ENCODE assay signal across 7 cellular contexts in genomic region chr11:35077709-35078695, GRCh38.
DNase-seq lines count a peak whose midpoint lies in the region; ATAC-seq and TF ChIP-seq lines count a peak whose summit lies in the region.

No MANE protein-coding gene starts in this region.

- peaks cover 5% of the 10 kb centered on the region for H3K9me3 Mint-ChIP-seq in stimulated activated effector memory CD8-positive, alpha-beta T cell treated with anti-CD3 and anti-CD28 coated beads, Interleukin-12 subunit alpha, Interleukin-12 subunit beta, amount 100 ng/mL, for 72 hours
- no peaks in the 10 kb centered on the region for H3K9me3 Mint-ChIP-seq in glutamatergic neuron (ENCODE audit: unreplicated experiment)

- TF ChIP-seq CTCF in Peyer's patch (IDR thresholded peaks at IDR 0.05), result no peak
- TF ChIP-seq CTCF in astrocyte of the cerebellum (IDR thresholded peaks at IDR 0.05; ENCODE audit: low read depth, low read length, missing control alignments), result no peak
- no peak for TF ChIP-seq CTCF in glutamatergic neuron (IDR thresholded peaks at IDR 0.05; ENCODE audit: partially characterized antibody, unreplicated experiment)

- peak overlapping the region; percentile 55 for H3K4me3 Mint-ChIP-seq in stimulated activated effector memory CD8-positive, alpha-beta T cell treated with anti-CD3 and anti-CD28 coated beads, Interleukin-12 subunit alpha, Interleukin-12 subunit beta, amount 100 ng/mL, for 72 hours
- no peak overlapping the region for H3K4me3 Mint-ChIP-seq in glutamatergic neuron (ENCODE audit: unreplicated experiment)

- no peaks in the 10 kb centered on the region for H3K27me3 ChIP-seq in Peyer's patch

- DNase-seq in Peyer's patch (peak in 2 of 3 donors; percentile 63 to 81), astrocyte of the cerebellum (ENCODE audit: low read depth) (peak; percentile 35), glutamatergic neuron (no peak), HEK293T (ENCODE audit: extremely low spot score) (no peak)
- DNase-seq in stimulated activated effector memory CD8-positive, alpha-beta T cell treated with anti-CD3 and anti-CD28 coated beads, Interleukin-12 subunit alpha, Interleukin-12 subunit beta, amount 100 ng/mL, for 72 hours (ENCODE audit: low spot score in 2 of 2), result peak in 1 of 2 donors; percentile 75

- TF ChIP-seq POLR2A in Peyer's patch (IDR thresholded peaks at IDR 0.05), result no peak

- in situ Hi-C loops in astrocyte of the cerebellum (cut with HindIII; ENCODE audit: low sequenced_read_pairs), result no loop called here

- no peaks in the 10 kb centered on the region for H3K27me3 Mint-ChIP-seq in glutamatergic neuron (ENCODE audit: unreplicated experiment)

- no peaks in the 10 kb centered on the region for H3K36me3 ChIP-seq in Peyer's patch

- peaks cover 0 to 24% (median 15%) of the 10 kb centered on the region in 4 donors for H3K4me1 ChIP-seq in Peyer's patch

- ATAC-seq in GM18873 (IDR thresholded peaks at IDR 0.05; ENCODE audit: low FRiP score, unreplicated experiment) (peak; percentile 41), HG02970 (IDR thresholded peaks at IDR 0.05; ENCODE audit: low FRiP score, unreplicated experiment) (peak; percentile 37)
- ATAC-seq in stimulated activated effector memory CD8-positive, alpha-beta T cell treated with anti-CD3 and anti-CD28 coated beads, Interleukin-12 subunit alpha, Interleukin-12 subunit beta, amount 100 ng/mL, for 72 hours, result peak; percentile 87

- H3K27ac ChIP-seq in Peyer's patch, result peak overlapping the region; percentile 14 to 69 (median 40)

- CTCF ChIA-PET in HEK293T (lab: Yijun Ruan, JAX), result no interaction called here

- peaks cover 89% of the 10 kb centered on the region for H3K4me1 Mint-ChIP-seq in stimulated activated effector memory CD8-positive, alpha-beta T cell treated with anti-CD3 and anti-CD28 coated beads, Interleukin-12 subunit alpha, Interleukin-12 subunit beta, amount 100 ng/mL, for 72 hours
- H3K4me1 Mint-ChIP-seq in glutamatergic neuron (ENCODE audit: low read depth, unreplicated experiment), result no peaks in the 10 kb centered on the region

- no peak overlapping the region for H3K4me3 ChIP-seq in Peyer's patch
- no peak overlapping the region for H3K4me3 ChIP-seq in astrocyte of the cerebellum (ENCODE audit: low read depth, low read length)

- POLR2A ChIA-PET in HEK293T (lab: Yijun Ruan, JAX), result no interaction called here

- peaks cover 9% of the 10 kb centered on the region for H3K36me3 Mint-ChIP-seq in stimulated activated effector memory CD8-positive, alpha-beta T cell treated with anti-CD3 and anti-CD28 coated beads, Interleukin-12 subunit alpha, Interleukin-12 subunit beta, amount 100 ng/mL, for 72 hours
- H3K36me3 Mint-ChIP-seq in glutamatergic neuron (ENCODE audit: unreplicated experiment), result no peaks in the 10 kb centered on the region

- peak overlapping the region; percentile 93 for H3K27ac Mint-ChIP-seq in stimulated activated effector memory CD8-positive, alpha-beta T cell treated with anti-CD3 and anti-CD28 coated beads, Interleukin-12 subunit alpha, Interleukin-12 subunit beta, amount 100 ng/mL, for 72 hours
- no peak overlapping the region for H3K27ac Mint-ChIP-seq in glutamatergic neuron (ENCODE audit: unreplicated experiment)

- H3K9me3 ChIP-seq in Peyer's patch, result no peaks in the 10 kb centered on the region

TF ChIP-seq in HEK293T, 16 proteins besides CTCF, POLR2A, EP300 and RAD21:
- no peak for TF ChIP-seq BHLHE40 (IDR thresholded peaks at IDR 0.05; ENCODE audit: borderline replicate concordance)
- no peak for TF ChIP-seq SP1 (IDR thresholded peaks at IDR 0.05)
- TF ChIP-seq FOXA1 (IDR thresholded peaks at IDR 0.05), result no peak
- no peak for TF ChIP-seq SUZ12 (IDR thresholded peaks at IDR 0.05)
- no peak for TF ChIP-seq L3MBTL2 (conservative IDR thresholded peaks at IDR 0.05)
- TF ChIP-seq PKNOX1 (IDR thresholded peaks at IDR 0.05), result no peak
- no peak for TF ChIP-seq TARDBP (IDR thresholded peaks at IDR 0.05)
- TF ChIP-seq CTBP1 (IDR thresholded peaks at IDR 0.05; ENCODE audit: borderline replicate concordance), result no peak
TF ChIP-seq in HEK293T: peak in this region for 0.

Comparison
In these comparisons a context has a peak if more than half of its experiments do, and no peak if none do; other contexts are left out.
1. ATAC-seq: peak in every context shown above with its lines; median percentile 87 in stimulated activated effector memory CD8-positive, alpha-beta T cell treated with anti-CD3 and anti-CD28 coated beads, Interleukin-12 subunit alpha, Interleukin-12 subunit beta, amount 100 ng/mL, for 72 hours; 41 in GM18873; 37 in HG02970.
2. DNase-seq: peak in Peyer's patch (2 of 3) and astrocyte of the cerebellum (single experiment); none in glutamatergic neuron (single experiment) and HEK293T (single experiment).